8 cellular contexts compared by ENCODE assay signal in genomic region chr17:62478424-62478975, GRCh38. TPM values are rescaled to one million over a fixed set of nuclear protein-coding genes. Genes with fewer than 3 reads are reported as not detected.
A peak's percentile ranks its signal among the peaks of the same experiment; 100 is the strongest.
DNase-seq lines count a peak whose midpoint lies in the region; ATAC-seq and TF ChIP-seq lines count a peak whose summit lies in the region.
"Not testable (repeated sequence)": the region's sequence is repeated elsewhere in the genome, so short reads cannot be mapped to it uniquely, and the experiment has no call there.

TLK2 (plus strand) TSS chr17:62478825; CDS start chr17:62481126, 2,301 bp downstream.

- peaks cover 24% of the 10 kb centered on the region for H3K36me3 Mint-ChIP-seq in Caco-2 (ENCODE audit: insufficient read depth, unreplicated experiment)

- ATAC-seq in GM21447 (IDR thresholded peaks at IDR 0.05; ENCODE audit: unreplicated experiment): peak; percentile 66

- not testable (repeated sequence) for H3K9me3 ChIP-seq in Caco-2; HUES6 (ENCODE audit: control insufficient read depth, insufficient read depth, low read depth, low read length)

- peak within 1 kb of the TSS; percentile 59 for H3K4me3 ChIP-seq in Caco-2 (ENCODE audit: low read depth, low read length)
- peak within 1 kb of the TSS; percentile 65 for H3K4me3 ChIP-seq in HUES6 (ENCODE audit: low read depth, low read length)

- not testable (repeated sequence) for TF ChIP-seq CTCF in Caco-2 (IDR thresholded peaks at IDR 0.05; ENCODE audit: insufficient read depth in 1 of 2, low read depth in 1 of 2, low read length in 1 of 2, severe bottlenecking in 1 of 2, unreplicated experiment in 1 of 2)

- POLR2A ChIA-PET in Caco-2 (lab: Charles Lee): not testable (repeated sequence)

- H3K4me3 Mint-ChIP-seq in Caco-2 (ENCODE audit: unreplicated experiment): peak within 1 kb of the TSS; percentile 92

- not testable (repeated sequence) for H3K27me3 Mint-ChIP-seq in Caco-2 (ENCODE audit: insufficient read depth, unreplicated experiment)

- BruUV-seq in Caco-2 (replicated peaks; lab: Mats Ljungman, UMichigan): not testable (repeated sequence)

- not testable (repeated sequence) for H3K9me3 Mint-ChIP-seq in Caco-2 (ENCODE audit: unreplicated experiment)

- CTCF ChIA-PET in Caco-2 (lab: Charles Lee): not testable (repeated sequence)

- not testable (repeated sequence) for H3K36me3 ChIP-seq in Caco-2 (ENCODE audit: control insufficient read depth, insufficient read depth, low read length); HUES6 (ENCODE audit: control insufficient read depth, insufficient read depth, low read length)

- peak within 1 kb of the TSS; percentile 78 for H3K9ac ChIP-seq in HUES6 (ENCODE audit: low read length)

- peak; percentile 83 to 89 for DNase-seq in Caco-2
- peak; percentile 83 for DNase-seq in OCI-M1 (lab: John Stamatoyannopoulos, UW)
- peak; percentile 62 for DNase-seq in activated T-cell treated with anti-CD3 and anti-CD28 coated beads for 4 hours
- DNase-seq in epidermal melanocyte (ENCODE audit: insufficient read length, low spot score): peak; percentile 88
- peak; percentile 63 for DNase-seq in midbrain (lab: John Stamatoyannopoulos, UW)
- peak; percentile 42 for DNase-seq in stimulated activated CD8-positive, alpha-beta memory T cell treated with anti-CD3 and anti-CD28 coated beads, Interleukin-15, amount 100 ng/mL, for 24 hours (ENCODE audit: low read depth)

- not testable (repeated sequence) for H3K4me1 ChIP-seq in Caco-2; HUES6 (ENCODE audit: control insufficient read depth, insufficient read depth, low read length)

- H3K27me3 ChIP-seq in Caco-2 (replicated peaks; ENCODE audit: control insufficient read depth, insufficient read depth, low read length); HUES6 (ENCODE audit: control insufficient read depth, insufficient read depth, low read length): not testable (repeated sequence)

- H3K27ac Mint-ChIP-seq in Caco-2 (ENCODE audit: unreplicated experiment): peak within 1 kb of the TSS; percentile 95

- H3K27ac ChIP-seq in HUES6 (ENCODE audit: low read depth, low read length): peak within 1 kb of the TSS; percentile 72; the same call in 1 of the 2 replicates

- peaks cover 13% of the 10 kb centered on the region for H3K4me1 Mint-ChIP-seq in Caco-2 (ENCODE audit: low read depth, unreplicated experiment)

- intact Hi-C loops in Caco-2 (cut with micrococcal nuclease; ENCODE audit: unreplicated experiment): not testable (repeated sequence)

RNA-seq across cellular contexts. Expression of gene TLK2, which starts in this region (rescaled TPM):
- total RNA-seq in Caco-2 (2022): 60.4 and 68.8 TPM in 2 replicates

Comparison
In these comparisons a context has a peak if more than half of its experiments do, and no peak if none do; other contexts are left out.
1. Peak in every context shown above with its lines: DNase-seq, ATAC-seq, H3K4me3 ChIP-seq and H3K27ac ChIP-seq.